ENCODE assay signal across 8 cellular contexts in the genomic region with DNA sequence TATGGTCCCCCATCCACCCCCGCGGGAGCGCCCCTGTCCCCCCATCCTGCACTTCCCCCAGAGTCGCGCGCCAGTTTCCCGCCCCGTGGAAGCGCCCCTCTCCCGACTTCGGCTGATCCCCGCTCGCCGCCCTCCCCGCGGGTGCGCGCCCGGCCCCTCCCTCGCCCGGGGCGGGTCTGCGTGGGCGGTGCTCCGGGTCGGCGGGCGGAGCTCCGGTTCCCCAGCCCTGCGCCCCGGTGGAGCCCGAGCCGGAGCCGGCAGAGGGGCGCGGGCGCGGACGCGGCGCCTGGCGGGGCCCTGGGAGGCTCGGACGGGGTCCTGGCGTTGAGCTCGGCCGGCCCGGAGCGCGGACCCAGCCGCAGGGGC. TPM values are rescaled to one million over a fixed set of nuclear protein-coding genes. Genes with fewer than 3 reads are reported as not detected.
A peak's percentile ranks its signal among the peaks of the same experiment; 100 is the strongest.
DNase-seq lines count a peak whose midpoint lies in the region; ATAC-seq and TF ChIP-seq lines count a peak whose summit lies in the region.

SNTG2 (plus strand) TSS at position 223 of the 366 bp plus-strand sequence. CDS start 148 bp downstream, outside the sequence.

- no peaks in the 10 kb centered on the region for H3K4me1 ChIP-seq in right cardiac atrium (ENCODE audit: control insufficient read depth, insufficient read depth, low read length)

- intact Hi-C loops in right cardiac atrium (cut with DNase I): loop anchor here in 2 of 4 donors (5.0 to 10.0 kb wide), 2 partner anchors 592 to 594 kb away; no protein-coding TSS in a partner anchor

- no peak for TF ChIP-seq CTCF in GM10266 (IDR thresholded peaks at IDR 0.05; ENCODE audit: control insufficient read depth, insufficient read depth, low read depth, missing control alignments)

- no peaks in the 10 kb centered on the region for H3K27me3 ChIP-seq in right cardiac atrium (ENCODE audit: control insufficient read depth, insufficient read depth)

- ATAC-seq in right cardiac atrium (peak; percentile 86 to 95), HG02938 (IDR thresholded peaks at IDR 0.05; ENCODE audit: unreplicated experiment) (no peak)

- DNase-seq in GM10266 (ENCODE audit: extremely low spot score) (peak; percentile 64), NCI-H510A (lab: John Stamatoyannopoulos, UW) (peak; percentile 39), right cardiac atrium (peak; percentile 34 to 73 (median 69)), C1 segment of cervical spinal cord (lab: John Stamatoyannopoulos, UW) (no peak), MV-4-11 (lab: John Stamatoyannopoulos, UW) (no peak)
- peak; percentile 67 for DNase-seq in activated naive CD4-positive, alpha-beta T cell treated with anti-CD3 and anti-CD28 coated beads, Interleukin-2, amount 50 U/mL, for 16 hours
- DNase-seq in stimulated activated CD4-positive, alpha-beta T cell treated with anti-CD3 and anti-CD28 coated beads, Interleukin-1b, Interleukin-23, amount 100 ng/mL, for 48 hours: peak; percentile 47

- peak within 1 kb of the TSS; percentile 70 for H3K4me3 ChIP-seq in right cardiac atrium (ENCODE audit: low read length)

- H3K27ac ChIP-seq in right cardiac atrium (ENCODE audit: low read length): no peak within 1 kb of the TSS

- H3K9me3 ChIP-seq in right cardiac atrium (ENCODE audit: control insufficient read depth, low read length): no peaks in the 10 kb centered on the region

- WGBS in right cardiac atrium: 1% methylated on average over 51 of the region's 51 CpGs

RNA-seq across cellular contexts. Expression of gene SNTG2, which starts in this region (rescaled TPM):
- 1 to 10 TPM in 2 of 4 donors, under 1 TPM in 1, not detected in 1; 0.65 to 2.0 (median 1.2) TPM for total RNA-seq in right cardiac atrium
- polyA plus RNA-seq in right cardiac atrium: 0.34 TPM

Comparison
In these comparisons a context has a peak if more than half of its experiments do, and no peak if none do; other contexts are left out.
1. DNase-seq: peak in GM10266 (single experiment), NCI-H510A (single experiment), activated naive CD4-positive, alpha-beta T cell treated with anti-CD3 and anti-CD28 coated beads, Interleukin-2, amount 50 U/mL, for 16 hours (single experiment), right cardiac atrium (3 of 3) and stimulated activated CD4-positive, alpha-beta T cell treated with anti-CD3 and anti-CD28 coated beads, Interleukin-1b, Interleukin-23, amount 100 ng/mL, for 48 hours (single experiment); none in C1 segment of cervical spinal cord (0 of 14) and MV-4-11 (single experiment).